In the genomic region with DNA sequence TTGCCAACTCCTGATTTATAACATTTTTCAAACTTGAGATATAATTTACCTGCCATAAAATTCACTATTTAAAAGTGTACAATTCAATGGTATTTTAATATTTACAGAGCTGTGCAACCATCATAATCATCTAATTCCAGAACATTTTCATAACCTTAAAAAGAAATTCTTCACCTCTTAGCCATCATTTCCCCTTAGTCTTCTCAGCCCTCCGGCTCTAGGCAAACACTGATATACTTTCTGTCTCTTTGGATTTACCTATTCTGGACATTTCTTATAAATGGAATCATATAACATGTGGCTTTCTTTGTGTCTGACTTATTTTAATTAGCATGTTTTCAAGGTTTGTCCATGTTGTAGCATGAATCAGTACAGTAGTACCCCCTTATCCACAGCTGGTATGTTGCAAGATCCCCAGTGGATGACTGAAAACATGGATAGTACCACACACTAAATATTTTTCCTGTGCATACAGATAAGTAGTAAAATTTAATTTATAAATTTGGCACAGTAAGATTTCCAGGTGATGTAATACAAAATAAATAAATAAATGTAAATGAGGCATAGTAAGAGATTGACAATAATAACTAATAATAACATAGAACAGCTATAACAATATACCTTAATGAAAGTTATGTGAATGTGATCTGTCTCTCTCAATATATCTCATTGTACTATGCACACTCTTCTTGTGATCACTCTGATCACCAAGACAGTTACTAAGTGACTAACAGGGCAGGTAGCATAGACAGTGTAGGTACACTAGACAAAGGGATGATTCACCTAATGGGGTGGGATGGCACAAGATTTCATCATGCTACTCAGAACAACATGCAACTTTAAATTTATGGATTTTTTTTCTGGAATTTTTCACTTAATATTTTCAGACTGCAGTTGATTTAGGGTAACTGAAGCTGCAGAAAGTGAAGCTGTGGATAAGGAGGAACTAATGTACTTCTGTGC, we compare ENCODE assay signal across 19 cellular contexts.
DNase-seq lines count a peak whose midpoint lies in the region; ATAC-seq, FAIRE-seq and TF ChIP-seq lines count a peak whose summit lies in the region.
"Had no signal": no experiment of that assay in that cellular context is flagged by ENCODE, and none has a peak within 500 bp of the region (broad histone marks: within the 10 kb centered on the region; RNA-seq: fewer than 3 reads in every experiment).

No MANE protein-coding gene starts in this region.

- no peak overlapping the region for H2AFZ ChIP-seq in ACC112 (ENCODE audit: low read length, unreplicated experiment)
- H2AFZ ChIP-seq in H9 (ENCODE audit: low read length), result no peak overlapping the region

- no peaks in the 10 kb centered on the region for H3K23me2 ChIP-seq in H9 (ENCODE audit: insufficient read length, low read depth, low read length, poor library complexity, severe bottlenecking)

- FAIRE-seq in TTC549 (lab: Jason Lieb, UNC), result peak; percentile 38
- FAIRE-seq: GM12878 had no signal

- H4K5ac ChIP-seq in H9 (ENCODE audit: insufficient read length, low read depth, low read length), result no peak overlapping the region

- H3K4me2 ChIP-seq in H9 (ENCODE audit: insufficient read depth, insufficient read length, low read length), result no peak overlapping the region
- H3K4me2 ChIP-seq: BLaER1 had no signal

- H3K27ac Mint-ChIP-seq in H9, result no peak overlapping the region
- H3K27ac Mint-ChIP-seq: activated naive CD8-positive, alpha-beta T cell treated with anti-CD3 and anti-CD28 coated beads, Interleukin-2, amount 10 ng/mL, durations not matched to agents 7 days and 5 days; progenitor cell of endocrine pancreas had no signal

- H2BK120ac ChIP-seq in H9 (ENCODE audit: low read depth, low read length, poor library complexity, severe bottlenecking), result no peak overlapping the region

- peak overlapping the region; percentile 83 for H3K23ac ChIP-seq in H9 (ENCODE audit: insufficient read length, low read depth, low read length)

- peaks cover 27% of the 10 kb centered on the region for H3K36me3 ChIP-seq in ACC112 (ENCODE audit: insufficient read depth, low read length)

- H2BK20ac ChIP-seq in H9 (ENCODE audit: low read depth, low read length, poor library complexity, severe bottlenecking), result no peak overlapping the region

- H4K8ac ChIP-seq in H9 (replicated peaks; ENCODE audit: insufficient read length, low read depth, low read length), result no peak overlapping the region

- no peak overlapping the region for H2BK15ac ChIP-seq in H9 (ENCODE audit: low read depth, low read length)

- ATAC-seq in foreskin keratinocyte, result peak; percentile 100
- no peak for ATAC-seq in HG02970 (IDR thresholded peaks at IDR 0.05; ENCODE audit: low FRiP score, unreplicated experiment)
- ATAC-seq: GM12878, heart right ventricle, left lobe of liver had no signal

- H3K4me1 Mint-ChIP-seq in H9, result no peaks in the 10 kb centered on the region
- H3K4me1 Mint-ChIP-seq: activated naive CD8-positive, alpha-beta T cell treated with anti-CD3 and anti-CD28 coated beads, Interleukin-2, amount 10 ng/mL, durations not matched to agents 7 days and 5 days; central memory CD8-positive, alpha-beta T cell had no signal

- no peak overlapping the region for H2BK5ac ChIP-seq in H9 (ENCODE audit: insufficient read length, low read length)

- no peak overlapping the region for H2AK5ac ChIP-seq in H9 (ENCODE audit: insufficient read length, low read length)

- H3K9ac ChIP-seq in H9 (ENCODE audit: extremely low read depth, insufficient read length, low read length), result no peak overlapping the region
- H3K9ac ChIP-seq: BLaER1 had no signal

- WGBS in H9 (ENCODE audit: extremely low coverage, insufficient read length, low lambda C conversion rate), result no CpG with 5 or more reads among the region's 1 CpG

- H4K20me1 ChIP-seq in H9 (ENCODE audit: control insufficient read depth, insufficient read depth, insufficient read length), result no peaks in the 10 kb centered on the region
- H4K20me1 ChIP-seq: BLaER1 had no signal

- H3K56ac ChIP-seq in H9 (ENCODE audit: insufficient read length, low read depth, low read length), result no peak overlapping the region

- H3K4me3 ChIP-seq in ACC112 (ENCODE audit: low read depth, low read length), result no peak overlapping the region
- H3K4me3 ChIP-seq: BLaER1, GM12878, heart right ventricle, thoracic aorta had no signal

- no peaks in the 10 kb centered on the region for H3K79me1 ChIP-seq in H9 (ENCODE audit: insufficient read depth, low read depth, low read length, poor library complexity, severe bottlenecking)

- no peaks in the 10 kb centered on the region for H3K27me3 Mint-ChIP-seq in H9 (ENCODE audit: low read depth)
- H3K27me3 Mint-ChIP-seq: activated naive CD8-positive, alpha-beta T cell treated with anti-CD3 and anti-CD28 coated beads, Interleukin-2, amount 10 ng/mL, durations not matched to agents 7 days and 5 days; central memory CD8-positive, alpha-beta T cell; progenitor cell of endocrine pancreas had no signal

- H3K27ac ChIP-seq in ACC112 (ENCODE audit: low read depth, low read length), result peak overlapping the region; percentile 23
- no peak overlapping the region for H3K27ac ChIP-seq in H9 (ENCODE audit: insufficient read length, low read depth, low read length)
- H3K27ac ChIP-seq in foreskin keratinocyte, result peak overlapping the region; percentile 64
- H3K27ac ChIP-seq: BLaER1, heart right ventricle, thoracic aorta had no signal

- H3K4me1 ChIP-seq in ACC112 (ENCODE audit: control insufficient read depth, insufficient read depth, low read length, unreplicated experiment), result peaks cover 10% of the 10 kb centered on the region
- no peaks in the 10 kb centered on the region for H3K4me1 ChIP-seq in H9 (ENCODE audit: insufficient read depth, low read length)
- H3K4me1 ChIP-seq in foreskin keratinocyte, result peaks cover 16% of the 10 kb centered on the region
- H3K4me1 ChIP-seq: BLaER1 had no signal

- DNase-seq in H9, result no peak
- DNase-seq in foreskin keratinocyte, result peak; percentile 67 to 88
- no peak for DNase-seq in activated effector memory CD4-positive, alpha-beta T cell treated with anti-CD3 and anti-CD28 coated beads, Interleukin-2, amount 50 U/mL, for 16 hours
- no peak for DNase-seq in central memory CD4-positive, alpha-beta T cell
- no peak for DNase-seq in COLO829 (ENCODE audit: low spot score)
- DNase-seq: activated naive CD8-positive, alpha-beta T cell treated with anti-CD3 and anti-CD28 coated beads, Interleukin-2, amount 10 ng/mL, durations not matched to agents 7 days and 5 days; heart right ventricle; NCI-H2081; NCI-H774; SHP77 had no signal

- H3K4me3 Mint-ChIP-seq in H9, result no peak overlapping the region
- H3K4me3 Mint-ChIP-seq: activated naive CD8-positive, alpha-beta T cell treated with anti-CD3 and anti-CD28 coated beads, Interleukin-2, amount 10 ng/mL, durations not matched to agents 7 days and 5 days; central memory CD8-positive, alpha-beta T cell had no signal

- no peak for TF ChIP-seq CTCF in H9 (conservative IDR thresholded peaks at IDR 0.05)
- no peak for TF ChIP-seq CTCF in foreskin keratinocyte (conservative IDR thresholded peaks at IDR 0.05)

- H3K4ac ChIP-seq in H9 (ENCODE audit: low read depth, low read length), result no peak overlapping the region

- H3K18ac ChIP-seq in H9 (ENCODE audit: insufficient read length, low read depth, low read length), result no peak overlapping the region

- peaks cover 4 to 40% (median 25%) of the 10 kb centered on the region in 3 experiments; a peak in 5 of 7 replicates for H3K36me3 Mint-ChIP-seq in H9 (ENCODE audit: insufficient read depth in 1 of 3, low read depth in 3 of 3)

- H3K9me3 Mint-ChIP-seq in H9, result no peaks in the 10 kb centered on the region
- H3K9me3 Mint-ChIP-seq: activated naive CD8-positive, alpha-beta T cell treated with anti-CD3 and anti-CD28 coated beads, Interleukin-2, amount 10 ng/mL, durations not matched to agents 7 days and 5 days; central memory CD8-positive, alpha-beta T cell had no signal

- H3K27me3 ChIP-seq in ACC112 (ENCODE audit: insufficient read depth, low read length), result no peaks in the 10 kb centered on the region
- no peaks in the 10 kb centered on the region for H3K27me3 ChIP-seq in H9 (ENCODE audit: insufficient read depth, low read length)
- no peaks in the 10 kb centered on the region for H3K27me3 ChIP-seq in foreskin keratinocyte
- H3K27me3 ChIP-seq: BLaER1, heart right ventricle had no signal

- no peak overlapping the region for H3K14ac ChIP-seq in H9 (ENCODE audit: insufficient read depth, low read length)

- H3K79me2 ChIP-seq in ACC112 (ENCODE audit: control insufficient read depth, insufficient read depth, low read length, unreplicated experiment) (no peaks in the 10 kb centered on the region), H9 (ENCODE audit: insufficient read depth, low read length) (no peaks in the 10 kb centered on the region)

- no peak overlapping the region for H2BK12ac ChIP-seq in H9 (ENCODE audit: insufficient read length, low read depth, low read length)

- no peaks in the 10 kb centered on the region for H3K9me3 ChIP-seq in H9 (ENCODE audit: control insufficient read depth, low read depth, low read length)
- H3K9me3 ChIP-seq: BLaER1, heart right ventricle, thoracic aorta had no signal

- H3T11ph ChIP-seq in H9 (ENCODE audit: low read length), result no peak overlapping the region

- H4K91ac ChIP-seq in H9 (ENCODE audit: insufficient read length, low read depth, low read length), result no peak overlapping the region

Comparison
In these comparisons a context has a peak if more than half of its experiments do, and no peak if none do; other contexts are left out.
1. DNase-seq: peak in foreskin keratinocyte (2 of 2); none in H9 (single experiment), activated effector memory CD4-positive, alpha-beta T cell treated with anti-CD3 and anti-CD28 coated beads, Interleukin-2, amount 50 U/mL, for 16 hours (single experiment), central memory CD4-positive, alpha-beta T cell (single experiment) and COLO829 (single experiment).